In the genomic region with DNA sequence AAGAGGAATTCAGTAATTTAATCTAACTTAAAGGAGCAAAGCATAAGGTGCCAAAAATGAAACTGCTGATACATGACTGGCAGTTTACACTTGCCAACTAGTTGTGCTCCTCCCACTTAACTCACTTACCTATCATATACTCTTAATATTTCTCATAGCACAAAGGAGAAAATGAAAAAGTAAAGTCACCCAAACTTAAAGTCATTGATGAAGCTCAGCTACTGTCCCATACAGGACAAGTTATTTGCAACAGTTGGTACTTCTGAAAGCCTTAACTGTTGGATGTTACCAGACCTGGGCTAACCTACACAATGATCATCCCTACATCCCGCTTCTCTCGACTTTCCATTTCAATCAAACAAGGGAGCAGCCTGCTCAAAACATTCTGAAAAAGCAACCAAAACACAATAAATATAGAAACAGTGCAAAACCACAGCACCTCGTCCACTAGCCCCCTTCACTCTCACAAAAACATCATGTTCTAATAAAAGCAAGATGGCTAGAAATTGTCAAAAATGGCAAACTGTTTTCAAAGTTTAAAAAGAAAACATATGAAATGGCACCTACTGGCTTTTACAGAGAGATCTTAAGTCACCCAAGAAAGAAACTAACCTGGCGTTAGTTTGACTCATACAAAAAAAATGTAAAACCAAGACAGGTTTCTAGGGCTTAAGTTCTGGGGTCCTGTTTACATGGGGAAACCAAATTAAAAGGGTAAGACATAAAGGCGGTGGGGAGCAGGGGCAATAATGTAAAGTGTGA, we compare ENCODE assay signal across 8 cellular contexts. TPM values are rescaled to one million over a fixed set of nuclear protein-coding genes. Genes with fewer than 3 reads are reported as not detected.
DNase-seq lines count a peak whose midpoint lies in the region; ATAC-seq, FAIRE-seq and TF ChIP-seq lines count a peak whose summit lies in the region.

No MANE protein-coding gene starts in this region.

- peaks cover 2% of the 10 kb centered on the region for H3K9me1 ChIP-seq in endothelial cell of umbilical vein (replicated peaks; ENCODE audit: control insufficient read depth, extremely low read depth, insufficient read depth, low read length)

- no peak for TF ChIP-seq POLR2A in endothelial cell of umbilical vein (IDR thresholded peaks at IDR 0.05; ENCODE audit: low read depth, low read length)

- DNase-seq in activated naive CD4-positive, alpha-beta T cell treated with anti-CD3 and anti-CD28 coated beads, Interleukin-2, amount 10 ng/mL, durations not matched to agents 7 days and 5 days, result no peak
- no peak for DNase-seq in activated naive CD4-positive, alpha-beta T cell treated with Interleukin-2 at 50 U/mL for 16 hours
- DNase-seq in SK-MEL-5 (ENCODE audit: low read depth, low spot score), result peak; percentile 28
- DNase-seq in endothelial cell of umbilical vein (ENCODE audit: low read depth, low spot score), result peak; percentile 64
- no peak for DNase-seq in neural crest cell (ENCODE audit: low read depth, low spot score)

- H3K27me3 Mint-ChIP-seq in activated naive CD4-positive, alpha-beta T cell treated with anti-CD3 and anti-CD28 coated beads, Interleukin-2, amount 10 ng/mL, durations not matched to agents 7 days and 5 days, result peaks cover 8% of the 10 kb centered on the region
- no peaks in the 10 kb centered on the region for H3K27me3 Mint-ChIP-seq in neural crest cell (ENCODE audit: low read depth)

- FAIRE-seq in endothelial cell of umbilical vein (lab: Jason Lieb, UNC), result peak; percentile 24

- no peaks in the 10 kb centered on the region for H3K27me3 ChIP-seq in endothelial cell of umbilical vein (ENCODE audit: control insufficient read depth in 2 of 2, insufficient read depth in 2 of 2, low read length in 2 of 2)

- H2AFZ ChIP-seq in endothelial cell of umbilical vein (ENCODE audit: low read depth, low read length), result no peak overlapping the region

- peak overlapping the region; percentile 85 for H3K9ac ChIP-seq in endothelial cell of umbilical vein (replicated peaks; ENCODE audit: extremely low read depth, insufficient read depth, low read length)

- peaks cover 63% of the 10 kb centered on the region for H3K79me2 ChIP-seq in endothelial cell of umbilical vein (ENCODE audit: control insufficient read depth, insufficient read depth, low read length)

- H3K9me3 Mint-ChIP-seq in activated naive CD4-positive, alpha-beta T cell treated with anti-CD3 and anti-CD28 coated beads, Interleukin-2, amount 10 ng/mL, durations not matched to agents 7 days and 5 days, result no peaks in the 10 kb centered on the region
- no peaks in the 10 kb centered on the region for H3K9me3 Mint-ChIP-seq in neural crest cell

- POLR2A ChIA-PET in endothelial cell of umbilical vein (lab: Charles Lee), result no interaction called here

- H3K4me2 ChIP-seq in endothelial cell of umbilical vein (ENCODE audit: insufficient read depth, low read length), result peak overlapping the region; percentile 99

- dilution Hi-C loops in endothelial cell of umbilical vein (cut with MboI; ENCODE audit: extremely low pct_ligation_motif_present, low sequenced_read_pairs), result no loop called here

- H3K36me3 Mint-ChIP-seq in activated naive CD4-positive, alpha-beta T cell treated with anti-CD3 and anti-CD28 coated beads, Interleukin-2, amount 10 ng/mL, durations not matched to agents 7 days and 5 days, result peaks cover 22% of the 10 kb centered on the region
- H3K36me3 Mint-ChIP-seq in neural crest cell (ENCODE audit: low read depth), result no peaks in the 10 kb centered on the region

- CTCF ChIA-PET in activated naive CD4-positive, alpha-beta T cell treated with anti-CD3 and anti-CD28 coated beads, Interleukin-2, amount 10 ng/mL, durations not matched to agents 7 days and 5 days (lab: Charles Lee), result interaction anchor here (0.5 kb wide), 1 partner anchor 1761 kb away, joined by 3 read pairs; no protein-coding TSS in a partner anchor
- CTCF ChIA-PET in endothelial cell of umbilical vein (lab: Charles Lee), result interaction anchor here (0.7 to 3.6 kb wide), 2 partner anchors 10 to 1658 kb away, joined by 3 to 13 read pairs; no protein-coding TSS in a partner anchor

- H3K4me1 Mint-ChIP-seq in activated naive CD4-positive, alpha-beta T cell treated with anti-CD3 and anti-CD28 coated beads, Interleukin-2, amount 10 ng/mL, durations not matched to agents 7 days and 5 days, result peaks cover 37% of the 10 kb centered on the region
- H3K4me1 Mint-ChIP-seq in neural crest cell, result peaks cover 38% of the 10 kb centered on the region

- peaks cover 23% of the 10 kb centered on the region for H4K20me1 ChIP-seq in endothelial cell of umbilical vein (replicated peaks; ENCODE audit: control insufficient read depth, extremely low read depth, insufficient read depth, low read length)

- peaks cover 19% of the 10 kb centered on the region for H3K4me1 ChIP-seq in endothelial cell of umbilical vein (ENCODE audit: control insufficient read depth, extremely low read depth, insufficient read depth, low read length)

- peak overlapping the region; percentile 81 for H3K4me3 Mint-ChIP-seq in activated naive CD4-positive, alpha-beta T cell treated with anti-CD3 and anti-CD28 coated beads, Interleukin-2, amount 10 ng/mL, durations not matched to agents 7 days and 5 days
- H3K4me3 Mint-ChIP-seq in neural crest cell, result peak overlapping the region; percentile 98

- in situ Hi-C loops in SK-MEL-5 (cut with HindIII; ENCODE audit: low pct_unique_long_range_greater_than_20kb, low sequenced_read_pairs), result no loop called here

- H3K4me3 ChIP-seq in endothelial cell of umbilical vein (replicated peaks in 1 of 3; ENCODE audit: insufficient read depth in 1 of 3, low read depth in 1 of 3, low read length in 3 of 3), result peak overlapping the region; percentile 68 to 88 (median 71)

- intact Hi-C loops in endothelial cell of umbilical vein (cut with micrococcal nuclease), result loop anchor here (10.0 kb wide), 1 partner anchor 161 kb away; no protein-coding TSS in a partner anchor

- H3K27ac ChIP-seq in endothelial cell of umbilical vein (ENCODE audit: insufficient read depth, low read depth, low read length), result peak overlapping the region; percentile 40

- H3K36me3 ChIP-seq in endothelial cell of umbilical vein (ENCODE audit: control insufficient read depth in 2 of 2, extremely low read depth in 1 of 2, insufficient read depth in 2 of 2, low read length in 2 of 2), result no peaks in the 10 kb centered on the region

- H3K27ac Mint-ChIP-seq in activated naive CD4-positive, alpha-beta T cell treated with anti-CD3 and anti-CD28 coated beads, Interleukin-2, amount 10 ng/mL, durations not matched to agents 7 days and 5 days, result peak overlapping the region; percentile 93
- H3K27ac Mint-ChIP-seq in neural crest cell (ENCODE audit: unreplicated experiment), result peak overlapping the region; percentile 83

- no peak for ATAC-seq in GM18868 (IDR thresholded peaks at IDR 0.05; ENCODE audit: unreplicated experiment)
- ATAC-seq in HG03439 (IDR thresholded peaks at IDR 0.05; ENCODE audit: unreplicated experiment), result no peak
- no peak for ATAC-seq in GM18519 (IDR thresholded peaks at IDR 0.05; ENCODE audit: low FRiP score, unreplicated experiment)

- no peaks in the 10 kb centered on the region for H3K9me3 ChIP-seq in endothelial cell of umbilical vein (replicated peaks; ENCODE audit: control insufficient read depth, insufficient read depth, low read length)

- no peak for TF ChIP-seq CTCF in endothelial cell of umbilical vein (IDR thresholded peaks at IDR 0.05; ENCODE audit: extremely low read depth in 1 of 2, insufficient read depth in 1 of 2, low read depth in 1 of 2, low read length in 2 of 2)
- no peak for TF ChIP-seq CTCF in neural crest cell (conservative IDR thresholded peaks at IDR 0.05)

- BruUV-seq in endothelial cell of umbilical vein (replicated peaks; lab: Mats Ljungman, UMichigan), result no TSS peak

TF ChIP-seq in endothelial cell of umbilical vein, 7 proteins besides CTCF, POLR2A, EP300 and RAD21:
- TF ChIP-seq EZH2 (IDR thresholded peaks at IDR 0.05; ENCODE audit: borderline replicate concordance, low read depth, low read length, severe bottlenecking) (no peak), MYC (IDR thresholded peaks at IDR 0.05; ENCODE audit: low read depth, low read length) (no peak), JUN (IDR thresholded peaks at IDR 0.05; ENCODE audit: borderline replicate concordance, insufficient read depth, insufficient read length, low read depth) (no peak), GATA2 (IDR thresholded peaks at IDR 0.05; ENCODE audit: insufficient read depth, insufficient read length, low read depth, low read length) (no peak), POLR2AphosphoS5 (IDR thresholded peaks at IDR 0.05; ENCODE audit: insufficient read depth, low read depth, low read length) (no peak), FOS (IDR thresholded peaks at IDR 0.05; ENCODE audit: borderline replicate concordance, insufficient read depth, low read length) (no peak)
- TF ChIP-seq, protein P1, sequence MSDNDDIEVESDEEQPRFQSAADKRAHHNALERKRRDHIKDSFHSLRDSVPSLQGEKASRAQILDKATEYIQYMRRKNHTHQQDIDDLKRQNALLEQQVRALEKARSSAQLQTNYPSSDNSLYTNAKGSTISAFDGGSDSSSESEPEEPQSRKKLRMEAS (IDR thresholded peaks at IDR 0.05; ENCODE audit: insufficient read depth, insufficient read length), result no peak

RNA-seq across cellular contexts. Expression of gene MED13, which starts 0.9 kb away (rescaled TPM):
- 42.4 and 44.5 TPM in 2 replicates for total RNA-seq in SK-MEL-5 (2014; rRNA removed; shearing (Covaris generic))
- 16.9 and 24.6 TPM in 2 replicates for polyA plus RNA-seq in SK-MEL-5 (2015; cell fraction: cytosol; rRNA removed)
- polyA plus RNA-seq in SK-MEL-5 (2015; cell fraction: nucleus; rRNA removed), result 26.4 and 28.0 TPM in 2 replicates
- 49.6 and 52.3 TPM in 2 replicates for total RNA-seq in endothelial cell of umbilical vein
- 10.0 and 11.6 TPM in 2 replicates for polyA plus RNA-seq in endothelial cell of umbilical vein
- polyA plus RNA-seq in endothelial cell of umbilical vein (2011; cell fraction: cytosol; rRNA removed), result 12.3 and 12.6 TPM in 2 replicates
- 40.0 and 44.5 TPM in 2 replicates for polyA plus RNA-seq in endothelial cell of umbilical vein (2011; cell fraction: nucleus; rRNA removed)
- polyA plus RNA-seq in endothelial cell of umbilical vein (2012), result 17.1 and 21.4 TPM in 2 replicates
- 185 and 196 TPM in 2 replicates for polyA minus RNA-seq in endothelial cell of umbilical vein
- 45.4 TPM for polyA minus RNA-seq in endothelial cell of umbilical vein (2011; cell fraction: cytosol; rRNA and poly(A)+ RNA removed)
- polyA minus RNA-seq in endothelial cell of umbilical vein (2011; cell fraction: nucleus; rRNA and poly(A)+ RNA removed), result 165 and 243 TPM in 2 replicates
- 54.5 and 54.8 TPM in 2 replicates for total RNA-seq in neural crest cell

Comparison
In these comparisons a context has a peak if more than half of its experiments do, and no peak if none do; other contexts are left out.
1. DNase-seq: peak in SK-MEL-5 (single experiment) and endothelial cell of umbilical vein (single experiment); none in activated naive CD4-positive, alpha-beta T cell treated with anti-CD3 and anti-CD28 coated beads, Interleukin-2, amount 10 ng/mL, durations not matched to agents 7 days and 5 days (single experiment), activated naive CD4-positive, alpha-beta T cell treated with Interleukin-2 at 50 U/mL for 16 hours (single experiment) and neural crest cell (single experiment).